In the genomic region with DNA sequence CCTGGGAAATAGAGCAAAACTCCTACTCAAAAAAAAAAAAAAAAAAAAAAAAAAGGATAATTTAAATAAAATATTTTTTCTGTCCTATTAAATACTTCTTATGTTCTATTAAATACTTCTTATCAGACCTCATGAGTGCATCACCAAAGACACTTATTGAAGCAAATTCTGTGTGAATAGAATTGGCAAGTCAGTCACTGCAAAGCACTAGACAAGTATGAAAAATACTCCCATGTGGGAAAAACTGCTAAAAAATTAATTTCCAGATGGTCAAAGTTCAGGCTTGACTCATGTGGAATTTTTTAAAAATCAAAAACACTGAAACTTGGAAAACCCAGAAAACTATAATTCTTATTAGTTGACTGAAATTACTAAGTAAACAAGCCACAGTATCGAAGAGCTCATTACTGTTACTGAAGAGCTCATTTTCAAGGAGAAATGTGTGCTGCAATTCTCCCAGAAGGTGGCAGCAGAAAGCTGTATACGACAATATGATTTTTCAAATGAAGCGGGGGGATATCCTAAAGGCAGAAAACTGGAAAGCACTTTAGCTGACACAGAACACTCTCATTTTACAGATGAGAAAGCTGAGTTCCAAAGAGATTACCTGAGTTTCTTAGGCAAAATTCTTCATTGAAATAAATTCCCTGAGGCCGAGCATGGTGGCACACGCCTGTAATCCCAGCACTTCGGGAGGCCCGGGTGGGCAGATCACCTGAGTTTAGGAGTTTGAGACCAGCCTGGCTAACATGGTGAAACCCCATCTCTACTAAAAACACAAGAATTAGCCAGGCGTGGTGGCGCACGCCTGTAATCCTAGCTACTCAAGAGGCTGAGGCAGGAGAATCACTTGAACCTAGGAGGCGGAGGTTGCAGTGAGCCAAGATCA, we compare ENCODE assay signal across 1 cellular context.
TF ChIP-seq lines count a peak whose summit lies in the region.

No MANE protein-coding gene starts in this region.

TF ChIP-seq in HepG2, 621 proteins besides CTCF, POLR2A, EP300 and RAD21 (continued from another document and continues in another):
- TF ChIP-seq, protein P1, sequence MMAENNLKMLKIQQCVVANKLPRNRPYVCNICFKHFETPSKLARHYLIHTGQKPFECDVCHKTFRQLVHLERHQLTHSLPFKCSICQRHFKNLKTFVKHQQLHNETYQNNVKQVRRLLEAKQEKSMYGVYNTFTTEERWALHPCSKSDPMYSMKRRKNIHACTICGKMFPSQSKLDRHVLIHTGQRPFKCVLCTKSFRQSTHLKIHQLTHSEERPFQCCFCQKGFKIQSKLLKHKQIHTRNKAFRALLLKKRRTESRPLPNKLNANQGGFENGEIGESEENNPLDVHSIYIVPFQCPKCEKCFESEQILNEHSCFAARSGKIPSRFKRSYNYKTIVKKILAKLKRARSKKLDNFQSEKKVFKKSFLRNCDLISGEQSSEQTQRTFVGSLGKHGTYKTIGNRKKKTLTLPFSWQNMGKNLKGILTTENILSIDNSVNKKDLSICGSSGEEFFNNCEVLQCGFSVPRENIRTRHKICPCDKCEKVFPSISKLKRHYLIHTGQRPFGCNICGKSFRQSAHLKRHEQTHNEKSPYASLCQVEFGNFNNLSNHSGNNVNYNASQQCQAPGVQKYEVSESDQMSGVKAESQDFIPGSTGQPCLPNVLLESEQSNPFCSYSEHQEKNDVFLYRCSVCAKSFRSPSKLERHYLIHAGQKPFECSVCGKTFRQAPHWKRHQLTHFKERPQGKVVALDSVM (CRISPR knock-in tag; IDR thresholded peaks at IDR 0.05) = no peak
- TF ChIP-seq SAP130 (CRISPR knock-in tag; IDR thresholded peaks at IDR 0.05; ENCODE audit: low read depth) (peak; percentile 18; the same call in 1 of the 2 replicates), MZF1 (CRISPR knock-in tag; IDR thresholded peaks at IDR 0.05; ENCODE audit: borderline replicate concordance) (no peak), ZNF761 (CRISPR knock-in tag; conservative IDR thresholded peaks at IDR 0.05) (no peak), JUNB (CRISPR knock-in tag; IDR thresholded peaks at IDR 0.05; ENCODE audit: borderline replicate concordance) (no peak), NPAS2 (CRISPR knock-in tag; IDR thresholded peaks at IDR 0.05; ENCODE audit: borderline replicate concordance) (no peak), ZNF720 (CRISPR knock-in tag; IDR thresholded peaks at IDR 0.05) (no peak), SAFB2 (CRISPR knock-in tag; IDR thresholded peaks at IDR 0.05; ENCODE audit: borderline replicate concordance, low read depth) (no peak), ISL2 (CRISPR knock-in tag; IDR thresholded peaks at IDR 0.05) (no peak), MAF1 (CRISPR knock-in tag; IDR thresholded peaks at IDR 0.05; ENCODE audit: borderline replicate concordance) (no peak), TBP (CRISPR knock-in tag; IDR thresholded peaks at IDR 0.05) (no peak), MAZ (IDR thresholded peaks at IDR 0.05; ENCODE audit: borderline replicate concordance, low read depth, low read length) (no peak), MAZ (CRISPR knock-in tag; IDR thresholded peaks at IDR 0.05; ENCODE audit: low read depth) (no peak), FIP1L1 (IDR thresholded peaks at IDR 0.05; ENCODE audit: borderline replicate concordance, insufficient read depth, low read depth, low read length) (no peak), ZBTB42 (CRISPR knock-in tag; IDR thresholded peaks at IDR 0.05) (no peak), FLYWCH1 (CRISPR knock-in tag; IDR thresholded peaks at IDR 0.05) (no peak), TBL1XR1 (IDR thresholded peaks at IDR 0.05; ENCODE audit: borderline replicate concordance, low read length, partially characterized antibody) (no peak), HNRNPUL1 (IDR thresholded peaks at IDR 0.05; ENCODE audit: low read depth, low read length) (no peak), ZNF205 (CRISPR knock-in tag; IDR thresholded peaks at IDR 0.05) (0 out of 2 replicates have a peak, but pooled peaks have one; percentile 32), PTBP1 (IDR thresholded peaks at IDR 0.05; ENCODE audit: low read depth, low read length, poor library complexity, severe bottlenecking) (no peak), IRF2 (CRISPR knock-in tag; IDR thresholded peaks at IDR 0.05) (0 out of 2 replicates have a peak, but pooled peaks have one; percentile 18), KLF11 (CRISPR knock-in tag; IDR thresholded peaks at IDR 0.05) (no peak), CBX1 (IDR thresholded peaks at IDR 0.05; ENCODE audit: low read depth) (no peak), ZNF224 (CRISPR knock-in tag; IDR thresholded peaks at IDR 0.05) (no peak), REPIN1 (CRISPR knock-in tag; IDR thresholded peaks at IDR 0.05; ENCODE audit: borderline replicate concordance, low read depth) (peak; percentile 94; the same call in 1 of the 2 replicates), IKZF1 (IDR thresholded peaks at IDR 0.05) (no peak)
- TF ChIP-seq, protein P2, sequence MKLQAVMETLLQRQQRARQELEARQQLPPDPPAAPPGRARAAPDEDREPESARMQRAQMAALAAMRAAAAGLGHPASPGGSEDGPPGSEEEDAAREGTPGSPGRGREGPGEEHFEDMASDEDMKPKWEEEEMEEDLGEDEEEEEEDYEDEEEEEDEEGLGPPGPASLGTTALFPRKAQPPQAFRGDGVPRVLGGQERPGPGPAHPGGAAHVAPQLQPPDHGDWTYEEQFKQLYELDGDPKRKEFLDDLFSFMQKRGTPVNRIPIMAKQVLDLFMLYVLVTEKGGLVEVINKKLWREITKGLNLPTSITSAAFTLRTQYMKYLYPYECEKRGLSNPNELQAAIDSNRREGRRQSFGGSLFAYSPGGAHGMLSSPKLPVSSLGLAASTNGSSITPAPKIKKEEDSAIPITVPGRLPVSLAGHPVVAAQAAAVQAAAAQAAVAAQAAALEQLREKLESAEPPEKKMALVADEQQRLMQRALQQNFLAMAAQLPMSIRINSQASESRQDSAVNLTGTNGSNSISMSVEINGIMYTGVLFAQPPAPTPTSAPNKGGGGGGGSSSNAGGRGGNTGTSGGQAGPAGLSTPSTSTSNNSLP (IDR thresholded peaks at IDR 0.05; ENCODE audit: low read depth, low read length) = peak; percentile 60; the same call in 1 of the 2 replicates
- TF ChIP-seq, protein P3, sequence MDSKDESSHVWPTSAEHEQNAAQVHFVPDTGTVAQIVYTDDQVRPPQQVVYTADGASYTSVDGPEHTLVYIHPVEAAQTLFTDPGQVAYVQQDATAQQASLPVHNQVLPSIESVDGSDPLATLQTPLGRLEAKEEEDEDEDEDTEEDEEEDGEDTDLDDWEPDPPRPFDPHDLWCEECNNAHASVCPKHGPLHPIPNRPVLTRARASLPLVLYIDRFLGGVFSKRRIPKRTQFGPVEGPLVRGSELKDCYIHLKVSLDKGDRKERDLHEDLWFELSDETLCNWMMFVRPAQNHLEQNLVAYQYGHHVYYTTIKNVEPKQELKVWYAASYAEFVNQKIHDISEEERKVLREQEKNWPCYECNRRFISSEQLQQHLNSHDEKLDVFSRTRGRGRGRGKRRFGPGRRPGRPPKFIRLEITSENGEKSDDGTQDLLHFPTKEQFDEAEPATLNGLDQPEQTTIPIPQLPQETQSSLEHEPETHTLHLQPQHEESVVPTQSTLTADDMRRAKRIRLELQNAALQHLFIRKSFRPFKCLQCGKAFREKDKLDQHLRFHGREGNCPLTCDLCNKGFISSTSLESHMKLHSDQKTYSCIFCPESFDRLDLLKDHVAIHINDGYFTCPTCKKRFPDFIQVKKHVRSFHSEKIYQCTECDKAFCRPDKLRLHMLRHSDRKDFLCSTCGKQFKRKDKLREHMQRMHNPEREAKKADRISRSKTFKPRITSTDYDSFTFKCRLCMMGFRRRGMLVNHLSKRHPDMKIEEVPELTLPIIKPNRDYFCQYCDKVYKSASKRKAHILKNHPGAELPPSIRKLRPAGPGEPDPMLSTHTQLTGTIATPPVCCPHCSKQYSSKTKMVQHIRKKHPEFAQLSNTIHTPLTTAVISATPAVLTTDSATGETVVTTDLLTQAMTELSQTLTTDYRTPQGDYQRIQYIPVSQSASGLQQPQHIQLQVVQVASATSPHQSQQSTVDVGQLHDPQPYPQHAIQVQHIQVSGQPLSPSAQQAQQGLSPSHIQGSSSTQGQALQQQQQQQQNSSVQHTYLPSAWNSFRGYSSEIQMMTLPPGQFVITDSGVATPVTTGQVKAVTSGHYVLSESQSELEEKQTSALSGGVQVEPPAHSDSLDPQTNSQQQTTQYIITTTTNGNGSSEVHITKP (CRISPR knock-in tag; IDR thresholded peaks at IDR 0.05; ENCODE audit: low read depth) = no peak
- TF ChIP-seq, protein P4, sequence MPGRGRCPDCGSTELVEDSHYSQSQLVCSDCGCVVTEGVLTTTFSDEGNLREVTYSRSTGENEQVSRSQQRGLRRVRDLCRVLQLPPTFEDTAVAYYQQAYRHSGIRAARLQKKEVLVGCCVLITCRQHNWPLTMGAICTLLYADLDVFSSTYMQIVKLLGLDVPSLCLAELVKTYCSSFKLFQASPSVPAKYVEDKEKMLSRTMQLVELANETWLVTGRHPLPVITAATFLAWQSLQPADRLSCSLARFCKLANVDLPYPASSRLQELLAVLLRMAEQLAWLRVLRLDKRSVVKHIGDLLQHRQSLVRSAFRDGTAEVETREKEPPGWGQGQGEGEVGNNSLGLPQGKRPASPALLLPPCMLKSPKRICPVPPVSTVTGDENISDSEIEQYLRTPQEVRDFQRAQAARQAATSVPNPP (CRISPR knock-in tag; IDR thresholded peaks at IDR 0.05) = no peak
- TF ChIP-seq, protein P5, sequence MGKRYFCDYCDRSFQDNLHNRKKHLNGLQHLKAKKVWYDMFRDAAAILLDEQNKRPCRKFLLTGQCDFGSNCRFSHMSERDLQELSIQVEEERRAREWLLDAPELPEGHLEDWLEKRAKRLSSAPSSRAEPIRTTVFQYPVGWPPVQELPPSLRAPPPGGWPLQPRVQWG (CRISPR knock-in tag; IDR thresholded peaks at IDR 0.05; ENCODE audit: borderline replicate concordance, low read depth) = no peak
- TF ChIP-seq, protein P6, sequence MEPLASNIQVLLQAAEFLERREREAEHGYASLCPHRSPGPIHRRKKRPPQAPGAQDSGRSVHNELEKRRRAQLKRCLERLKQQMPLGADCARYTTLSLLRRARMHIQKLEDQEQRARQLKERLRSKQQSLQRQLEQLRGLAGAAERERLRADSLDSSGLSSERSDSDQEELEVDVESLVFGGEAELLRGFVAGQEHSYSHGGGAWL (CRISPR knock-in tag; IDR thresholded peaks at IDR 0.05) = no peak
- TF ChIP-seq, protein P7, sequence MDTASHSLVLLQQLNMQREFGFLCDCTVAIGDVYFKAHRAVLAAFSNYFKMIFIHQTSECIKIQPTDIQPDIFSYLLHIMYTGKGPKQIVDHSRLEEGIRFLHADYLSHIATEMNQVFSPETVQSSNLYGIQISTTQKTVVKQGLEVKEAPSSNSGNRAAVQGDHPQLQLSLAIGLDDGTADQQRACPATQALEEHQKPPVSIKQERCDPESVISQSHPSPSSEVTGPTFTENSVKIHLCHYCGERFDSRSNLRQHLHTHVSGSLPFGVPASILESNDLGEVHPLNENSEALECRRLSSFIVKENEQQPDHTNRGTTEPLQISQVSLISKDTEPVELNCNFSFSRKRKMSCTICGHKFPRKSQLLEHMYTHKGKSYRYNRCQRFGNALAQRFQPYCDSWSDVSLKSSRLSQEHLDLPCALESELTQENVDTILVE (CRISPR knock-in tag; IDR thresholded peaks at IDR 0.05) = no peak
- TF ChIP-seq, protein P8, sequence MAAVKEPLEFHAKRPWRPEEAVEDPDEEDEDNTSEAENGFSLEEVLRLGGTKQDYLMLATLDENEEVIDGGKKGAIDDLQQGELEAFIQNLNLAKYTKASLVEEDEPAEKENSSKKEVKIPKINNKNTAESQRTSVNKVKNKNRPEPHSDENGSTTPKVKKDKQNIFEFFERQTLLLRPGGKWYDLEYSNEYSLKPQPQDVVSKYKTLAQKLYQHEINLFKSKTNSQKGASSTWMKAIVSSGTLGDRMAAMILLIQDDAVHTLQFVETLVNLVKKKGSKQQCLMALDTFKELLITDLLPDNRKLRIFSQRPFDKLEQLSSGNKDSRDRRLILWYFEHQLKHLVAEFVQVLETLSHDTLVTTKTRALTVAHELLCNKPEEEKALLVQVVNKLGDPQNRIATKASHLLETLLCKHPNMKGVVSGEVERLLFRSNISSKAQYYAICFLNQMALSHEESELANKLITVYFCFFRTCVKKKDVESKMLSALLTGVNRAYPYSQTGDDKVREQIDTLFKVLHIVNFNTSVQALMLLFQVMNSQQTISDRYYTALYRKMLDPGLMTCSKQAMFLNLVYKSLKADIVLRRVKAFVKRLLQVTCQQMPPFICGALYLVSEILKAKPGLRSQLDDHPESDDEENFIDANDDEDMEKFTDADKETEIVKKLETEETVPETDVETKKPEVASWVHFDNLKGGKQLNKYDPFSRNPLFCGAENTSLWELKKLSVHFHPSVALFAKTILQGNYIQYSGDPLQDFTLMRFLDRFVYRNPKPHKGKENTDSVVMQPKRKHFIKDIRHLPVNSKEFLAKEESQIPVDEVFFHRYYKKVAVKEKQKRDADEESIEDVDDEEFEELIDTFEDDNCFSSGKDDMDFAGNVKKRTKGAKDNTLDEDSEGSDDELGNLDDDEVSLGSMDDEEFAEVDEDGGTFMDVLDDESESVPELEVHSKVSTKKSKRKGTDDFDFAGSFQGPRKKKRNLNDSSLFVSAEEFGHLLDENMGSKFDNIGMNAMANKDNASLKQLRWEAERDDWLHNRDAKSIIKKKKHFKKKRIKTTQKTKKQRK (IDR thresholded peaks at IDR 0.05; ENCODE audit: low read length) = no peak
- TF ChIP-seq, protein P9, sequence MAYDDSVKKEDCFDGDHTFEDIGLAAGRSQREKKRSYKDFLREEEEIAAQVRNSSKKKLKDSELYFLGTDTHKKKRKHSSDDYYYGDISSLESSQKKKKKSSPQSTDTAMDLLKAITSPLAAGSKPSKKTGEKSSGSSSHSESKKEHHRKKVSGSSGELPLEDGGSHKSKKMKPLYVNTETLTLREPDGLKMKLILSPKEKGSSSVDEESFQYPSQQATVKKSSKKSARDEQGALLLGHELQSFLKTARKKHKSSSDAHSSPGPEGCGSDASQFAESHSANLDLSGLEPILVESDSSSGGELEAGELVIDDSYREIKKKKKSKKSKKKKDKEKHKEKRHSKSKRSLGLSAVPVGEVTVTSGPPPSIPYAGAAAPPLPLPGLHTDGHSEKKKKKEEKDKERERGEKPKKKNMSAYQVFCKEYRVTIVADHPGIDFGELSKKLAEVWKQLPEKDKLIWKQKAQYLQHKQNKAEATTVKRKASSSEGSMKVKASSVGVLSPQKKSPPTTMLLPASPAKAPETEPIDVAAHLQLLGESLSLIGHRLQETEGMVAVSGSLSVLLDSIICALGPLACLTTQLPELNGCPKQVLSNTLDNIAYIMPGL (CRISPR knock-in tag; IDR thresholded peaks at IDR 0.05; ENCODE audit: borderline replicate concordance in 1 of 2, low read depth in 1 of 2) = peak in 1 of 2 experiments; percentile 41; a peak in 1 of 4 replicates
- TF ChIP-seq, protein P10, sequence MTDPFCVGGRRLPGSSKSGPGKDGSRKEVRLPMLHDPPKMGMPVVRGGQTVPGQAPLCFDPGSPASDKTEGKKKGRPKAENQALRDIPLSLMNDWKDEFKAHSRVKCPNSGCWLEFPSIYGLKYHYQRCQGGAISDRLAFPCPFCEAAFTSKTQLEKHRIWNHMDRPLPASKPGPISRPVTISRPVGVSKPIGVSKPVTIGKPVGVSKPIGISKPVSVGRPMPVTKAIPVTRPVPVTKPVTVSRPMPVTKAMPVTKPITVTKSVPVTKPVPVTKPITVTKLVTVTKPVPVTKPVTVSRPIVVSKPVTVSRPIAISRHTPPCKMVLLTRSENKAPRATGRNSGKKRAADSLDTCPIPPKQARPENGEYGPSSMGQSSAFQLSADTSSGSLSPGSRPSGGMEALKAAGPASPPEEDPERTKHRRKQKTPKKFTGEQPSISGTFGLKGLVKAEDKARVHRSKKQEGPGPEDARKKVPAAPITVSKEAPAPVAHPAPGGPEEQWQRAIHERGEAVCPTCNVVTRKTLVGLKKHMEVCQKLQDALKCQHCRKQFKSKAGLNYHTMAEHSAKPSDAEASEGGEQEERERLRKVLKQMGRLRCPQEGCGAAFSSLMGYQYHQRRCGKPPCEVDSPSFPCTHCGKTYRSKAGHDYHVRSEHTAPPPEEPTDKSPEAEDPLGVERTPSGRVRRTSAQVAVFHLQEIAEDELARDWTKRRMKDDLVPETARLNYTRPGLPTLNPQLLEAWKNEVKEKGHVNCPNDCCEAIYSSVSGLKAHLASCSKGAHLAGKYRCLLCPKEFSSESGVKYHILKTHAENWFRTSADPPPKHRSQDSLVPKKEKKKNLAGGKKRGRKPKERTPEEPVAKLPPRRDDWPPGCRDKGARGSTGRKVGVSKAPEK (CRISPR knock-in tag; IDR thresholded peaks at IDR 0.05; ENCODE audit: borderline replicate concordance) = no peak
